ENCODE assay signal across 12 cellular contexts in the genomic region with DNA sequence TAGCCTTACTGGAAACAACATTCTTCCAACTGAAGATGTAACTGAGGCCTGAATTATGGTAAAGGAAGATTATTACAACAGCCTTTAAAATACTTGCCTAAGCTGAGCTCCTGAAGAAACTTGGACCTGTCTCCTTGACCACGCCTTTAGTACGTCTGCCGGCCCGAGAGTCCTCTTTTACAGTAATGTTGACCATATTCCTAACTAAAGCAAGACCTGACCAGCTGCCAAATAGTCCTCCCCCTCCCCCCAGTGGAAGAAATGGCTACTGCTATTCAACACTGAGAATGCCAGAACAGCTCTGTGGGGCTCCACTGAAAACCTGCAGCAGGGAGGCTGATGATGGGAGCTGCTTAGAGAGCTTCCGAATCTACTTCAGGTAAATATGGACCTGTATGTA. TPM values are rescaled to one million over a fixed set of nuclear protein-coding genes. Genes with fewer than 3 reads are reported as not detected.
DNase-seq lines count a peak whose midpoint lies in the region; ATAC-seq and TF ChIP-seq lines count a peak whose summit lies in the region.
"Had no signal": no experiment of that assay in that cellular context is flagged by ENCODE, and none has a peak within 500 bp of the region (broad histone marks: within the 10 kb centered on the region; RNA-seq: fewer than 3 reads in every experiment).

No MANE protein-coding gene starts in this region.

- in situ Hi-C loops in gastrocnemius medialis (cut with MboI; ENCODE audit: low sequenced_read_pairs in 4 of 4), result no loop called here

- ATAC-seq in gastrocnemius medialis, result no peak
- no peak for ATAC-seq in GM21723 (IDR thresholded peaks at IDR 0.05; ENCODE audit: unreplicated experiment)
- ATAC-seq: PC-3 had no signal

- peaks cover 40% of the 10 kb centered on the region for H3K4me1 Mint-ChIP-seq in glutamatergic neuron (ENCODE audit: low read depth, unreplicated experiment)

- H3K27me3 Mint-ChIP-seq in glutamatergic neuron (ENCODE audit: unreplicated experiment), result no peaks in the 10 kb centered on the region

- peak; percentile 56 for TF ChIP-seq CTCF in WERI-Rb-1 (IDR thresholded peaks at IDR 0.05; ENCODE audit: low read depth, low read length)
- TF ChIP-seq CTCF in fibroblast of mammary gland (conservative IDR thresholded peaks at IDR 0.05; ENCODE audit: control insufficient read depth, insufficient read depth, low read depth, low read length), result peak; percentile 20
- TF ChIP-seq CTCF in gastrocnemius medialis (IDR thresholded peaks at IDR 0.05 in 4 of 5, conservative IDR thresholded peaks at IDR 0.05 in 1 of 5), result peak in 3 of 5 experiments; percentile 8 to 29 (median 28)
- no peak for TF ChIP-seq CTCF in glutamatergic neuron (IDR thresholded peaks at IDR 0.05; ENCODE audit: partially characterized antibody, unreplicated experiment)

- no peaks in the 10 kb centered on the region for H3K27me3 ChIP-seq in WERI-Rb-1 (ENCODE audit: insufficient read depth, low read depth, severe bottlenecking)
- no peaks in the 10 kb centered on the region for H3K27me3 ChIP-seq in gastrocnemius medialis
- H3K27me3 ChIP-seq: neutrophil had no signal

- intact Hi-C loops in gastrocnemius medialis (cut with DNase I; ENCODE audit: low total_unique reads), result no loop called here

- no peak overlapping the region for H3K4me3 ChIP-seq in WERI-Rb-1 (ENCODE audit: low read depth, low read length)
- no peak overlapping the region for H3K4me3 ChIP-seq in fibroblast of mammary gland (ENCODE audit: control insufficient read depth, low read depth, low read length)
- H3K4me3 ChIP-seq in gastrocnemius medialis, result no peak overlapping the region

- peaks cover 3% of the 10 kb centered on the region for H3K36me3 Mint-ChIP-seq in glutamatergic neuron (ENCODE audit: unreplicated experiment)

- no peak overlapping the region for H3K4me3 Mint-ChIP-seq in glutamatergic neuron (ENCODE audit: unreplicated experiment)

- H3K9me3 ChIP-seq in WERI-Rb-1 (ENCODE audit: severe bottlenecking), result no peaks in the 10 kb centered on the region
- H3K9me3 ChIP-seq in gastrocnemius medialis, result no peaks in the 10 kb centered on the region
- H3K9me3 ChIP-seq: neutrophil had no signal

- TF ChIP-seq POLR2A in gastrocnemius medialis (IDR thresholded peaks at IDR 0.05), result no peak

- H3K9me3 Mint-ChIP-seq in glutamatergic neuron (ENCODE audit: unreplicated experiment), result peaks cover 5% of the 10 kb centered on the region

- H3K36me3 ChIP-seq in WERI-Rb-1, result peaks cover 27% of the 10 kb centered on the region
- peaks cover 0 to 31% of the 10 kb centered on the region in 2 donors for H3K36me3 ChIP-seq in gastrocnemius medialis
- H3K36me3 ChIP-seq: neutrophil had no signal

- DNase-seq in activated CD8-positive, alpha-beta memory T cell treated with anti-CD3 and anti-CD28 coated beads for 24 hours, result peak; percentile 46
- no peak for DNase-seq in activated CD8-positive, alpha-beta memory T cell treated with anti-CD3 and anti-CD28 coated beads, Interleukin-2, amount 50 U/mL, for 48 hours
- DNase-seq in WERI-Rb-1 (peak; percentile 70), fibroblast of mammary gland (ENCODE audit: low read depth) (peak; percentile 18), gastrocnemius medialis (no peak), cerebellar cortex (ENCODE audit: low spot score) (no peak), glutamatergic neuron (no peak)
- DNase-seq: NCI-H1417 treated with DMSO at 0.1 percent for 48 hours; PC-3; stimulated activated CD4-positive, alpha-beta T cell treated with anti-CD3 and anti-CD28 coated beads, Interleukin-4, amount 100 ng/mL, for 1 hour had no signal

- H3K4me1 ChIP-seq in gastrocnemius medialis, result no peaks in the 10 kb centered on the region

- no peak overlapping the region for H3K27ac Mint-ChIP-seq in glutamatergic neuron (ENCODE audit: unreplicated experiment)

- peak overlapping the region; percentile 82 for H3K27ac ChIP-seq in WERI-Rb-1
- H3K27ac ChIP-seq in gastrocnemius medialis, result no peak overlapping the region
- H3K27ac ChIP-seq: neutrophil had no signal

RNA-seq across cellular contexts. Expression of gene FOXJ1, which starts 12.6 kb away (rescaled TPM):
- total RNA-seq in gastrocnemius medialis (under 1 TPM in 2 of 4 donors, not detected in 2; 0.16 to 0.62 TPM), glutamatergic neuron (ENCODE audit: unreplicated experiment) (not detected)

RNA-seq across cellular contexts. Expression of gene EXOC7, which starts 50.1 kb away (rescaled TPM):
- 10 to 100 TPM; 49.5 to 70.7 (median 53.9) TPM for total RNA-seq in gastrocnemius medialis
- total RNA-seq in glutamatergic neuron (ENCODE audit: unreplicated experiment), result 249 TPM

Comparison
In these comparisons a context has a peak if more than half of its experiments do, and no peak if none do; other contexts are left out.
1. DNase-seq: peak in activated CD8-positive, alpha-beta memory T cell treated with anti-CD3 and anti-CD28 coated beads for 24 hours (single experiment), WERI-Rb-1 (single experiment) and fibroblast of mammary gland (single experiment); none in activated CD8-positive, alpha-beta memory T cell treated with anti-CD3 and anti-CD28 coated beads, Interleukin-2, amount 50 U/mL, for 48 hours (single experiment), gastrocnemius medialis (0 of 2), cerebellar cortex (single experiment) and glutamatergic neuron (single experiment).